Comparison of ENCODE assay signal across 11 cellular contexts in genomic region chr16:2121853-2122252, GRCh38. TPM values are rescaled to one million over a fixed set of nuclear protein-coding genes. Genes with fewer than 3 reads are reported as not detected.
DNase-seq lines count a peak whose midpoint lies in the region; ATAC-seq and TF ChIP-seq lines count a peak whose summit lies in the region.
"Had no signal": no experiment of that assay in that cellular context is flagged by ENCODE, and none has a peak within 500 bp of the region (broad histone marks: within the 10 kb centered on the region; RNA-seq: fewer than 3 reads in every experiment).

No MANE protein-coding gene starts in this region.

- H3K36me3 Mint-ChIP-seq in MCF 10A (ENCODE audit: insufficient read depth, unreplicated experiment) (peaks cover 7% of the 10 kb centered on the region), mesothelial cell of epicardium (no peaks in the 10 kb centered on the region)
- no peaks in the 10 kb centered on the region for H3K36me3 Mint-ChIP-seq in activated CD4-positive, alpha-beta memory T cell treated with anti-CD3 and anti-CD28 coated beads for 36 hours
- H3K36me3 Mint-ChIP-seq: immature natural killer cell had no signal

- TF ChIP-seq CTCF in MCF 10A (IDR thresholded peaks at IDR 0.05; ENCODE audit: unreplicated experiment), result no peak
- no peak for TF ChIP-seq CTCF in gastrocnemius medialis (IDR thresholded peaks at IDR 0.05 in 4 of 5, conservative IDR thresholded peaks at IDR 0.05 in 1 of 5)
- TF ChIP-seq CTCF in mesothelial cell of epicardium (IDR thresholded peaks at IDR 0.05; ENCODE audit: unreplicated experiment), result no peak

- H3K27ac ChIP-seq in gastrocnemius medialis, result peak overlapping the region; percentile 98 to 100 (median 98)

- H3K4me1 ChIP-seq in gastrocnemius medialis, result peaks cover 70 to 89% of the 10 kb centered on the region in 2 donors

- H3K36me3 ChIP-seq in gastrocnemius medialis, result no peaks in the 10 kb centered on the region

- TF ChIP-seq POLR2A in gastrocnemius medialis (IDR thresholded peaks at IDR 0.05), result no peak

- H3K9me3 Mint-ChIP-seq in MCF 10A (ENCODE audit: unreplicated experiment) (no peaks in the 10 kb centered on the region), mesothelial cell of epicardium (no peaks in the 10 kb centered on the region)
- no peaks in the 10 kb centered on the region for H3K9me3 Mint-ChIP-seq in activated CD4-positive, alpha-beta memory T cell treated with anti-CD3 and anti-CD28 coated beads for 36 hours
- H3K9me3 Mint-ChIP-seq: activated T-helper 1 cell treated with anti-CD3 and anti-CD28 coated beads, Interleukin-12 subunit alpha, Interleukin-12 subunit beta, Interleukin-2, Interleukin-4 antibody, amounts not matched to agents 30 ng/mL and 10 ng/mL and 1 ng/mL, durations not matched to agents 14 hours and 24 hours and 36 hours; immature natural killer cell had no signal

- ATAC-seq in gastrocnemius medialis, result peak; percentile 34 to 49
- no peak for ATAC-seq in GM18867 (IDR thresholded peaks at IDR 0.05; ENCODE audit: unreplicated experiment)

- peaks cover 20% of the 10 kb centered on the region for H3K4me1 Mint-ChIP-seq in MCF 10A (ENCODE audit: insufficient read depth, unreplicated experiment)
- peaks cover 2% of the 10 kb centered on the region for H3K4me1 Mint-ChIP-seq in activated CD4-positive, alpha-beta memory T cell treated with anti-CD3 and anti-CD28 coated beads for 36 hours (ENCODE audit: low read depth)
- H3K4me1 Mint-ChIP-seq in mesothelial cell of epicardium, result peaks cover 13% of the 10 kb centered on the region

- CTCF ChIA-PET in MCF 10A (lab: Yijun Ruan, JAX), result interaction anchor here (0.6 to 4.1 kb wide), 17 partner anchors 15 to 180 kb away, joined by 3 to 41 read pairs (median 4); partner anchors contain the start of gene PGP
- CTCF ChIA-PET in activated CD4-positive, alpha-beta memory T cell treated with anti-CD3 and anti-CD28 coated beads for 36 hours (lab: Charles Lee), result interaction anchor here (0.8 to 1.5 kb wide), 3 partner anchors 18 to 35 kb away, joined by 3 to 4 read pairs (median 3); no protein-coding TSS in a partner anchor

- intact Hi-C loops in MCF 10A (cut with micrococcal nuclease) (loop anchor here (1.0 kb wide), 1 partner anchor 18 kb away; no protein-coding TSS in a partner anchor), gastrocnemius medialis (cut with DNase I; ENCODE audit: low total_unique reads) (loop anchor here (1.0 to 2.0 kb wide), 2 partner anchors 18 to 27 kb away; partner anchors contain the start of gene RAB26)
- intact Hi-C loops in activated CD4-positive, alpha-beta memory T cell treated with anti-CD3 and anti-CD28 coated beads for 36 hours (cut with micrococcal nuclease), result no loop called here

- no peak overlapping the region for H3K27ac Mint-ChIP-seq in MCF 10A (ENCODE audit: low read depth, unreplicated experiment)
- no peak overlapping the region for H3K27ac Mint-ChIP-seq in activated CD4-positive, alpha-beta memory T cell treated with anti-CD3 and anti-CD28 coated beads for 36 hours
- no peak overlapping the region for H3K27ac Mint-ChIP-seq in mesothelial cell of epicardium

- peak overlapping the region in 3 of 4 donors; percentile 13 to 48 (median 40) for H3K4me3 ChIP-seq in gastrocnemius medialis

- in situ Hi-C loops in gastrocnemius medialis (cut with MboI; ENCODE audit: low sequenced_read_pairs in 4 of 4), result no loop called here

- DNase-seq in GM03348 (ENCODE audit: low spot score) (peak; percentile 22), MCF 10A (ENCODE audit: unreplicated experiment) (no peak), iPS-NIHi11 (ENCODE audit: low spot score) (peak; percentile 3), gastrocnemius medialis (peak; percentile 50 to 82), DMS79 treated with DMSO at 0.1 percent for 48 hours (lab: John Stamatoyannopoulos, UW) (no peak), mesothelial cell of epicardium (ENCODE audit: low spot score in 2 of 2, unreplicated experiment in 2 of 2) (no peak)
- DNase-seq in activated CD4-positive, alpha-beta memory T cell treated with anti-CD3 and anti-CD28 coated beads for 36 hours, result no peak
- DNase-seq: activated CD4-positive, alpha-beta T cell treated with anti-CD3 and anti-CD28 coated beads for 1 hour; immature natural killer cell had no signal

- H3K9me3 ChIP-seq in gastrocnemius medialis, result no peaks in the 10 kb centered on the region

- no peaks in the 10 kb centered on the region for H3K27me3 Mint-ChIP-seq in MCF 10A (ENCODE audit: insufficient read depth, unreplicated experiment)
- no peaks in the 10 kb centered on the region for H3K27me3 Mint-ChIP-seq in activated CD4-positive, alpha-beta memory T cell treated with anti-CD3 and anti-CD28 coated beads for 36 hours
- H3K27me3 Mint-ChIP-seq in mesothelial cell of epicardium (ENCODE audit: low read depth), result no peaks in the 10 kb centered on the region

- H3K4me3 Mint-ChIP-seq in MCF 10A (ENCODE audit: unreplicated experiment), result peak overlapping the region; percentile 47
- no peak overlapping the region for H3K4me3 Mint-ChIP-seq in activated CD4-positive, alpha-beta memory T cell treated with anti-CD3 and anti-CD28 coated beads for 36 hours
- no peak overlapping the region for H3K4me3 Mint-ChIP-seq in mesothelial cell of epicardium
- H3K4me3 Mint-ChIP-seq: activated T-helper 1 cell treated with anti-CD3 and anti-CD28 coated beads, Interleukin-12 subunit alpha, Interleukin-12 subunit beta, Interleukin-2, Interleukin-4 antibody, amounts not matched to agents 30 ng/mL and 10 ng/mL and 1 ng/mL, durations not matched to agents 14 hours and 24 hours and 36 hours; immature natural killer cell had no signal

- BruUV-seq in MCF 10A (replicated peaks; lab: Mats Ljungman, UMichigan), result no TSS peak

- POLR2A ChIA-PET in MCF 10A (lab: Yijun Ruan, JAX), result interaction anchor here (0.6 to 2.3 kb wide), 7 partner anchors 18 to 90 kb away, joined by 3 to 13 read pairs (median 4); partner anchors contain the start of gene TRAF7
- POLR2A ChIA-PET in activated CD4-positive, alpha-beta memory T cell treated with anti-CD3 and anti-CD28 coated beads for 36 hours (lab: Charles Lee), result interaction anchor here (0.8 kb wide), 1 partner anchor 33 kb away, joined by 5 read pairs; the partner anchor contains the start of gene TRAF7

- no peaks in the 10 kb centered on the region for H3K27me3 ChIP-seq in gastrocnemius medialis

RNA-seq across cellular contexts. Expression of gene PKD1, which starts 13.8 kb away (rescaled TPM):
- total RNA-seq in MCF 10A (2022) (159 and 187 TPM in 2 replicates), gastrocnemius medialis (100 to 1,000 TPM; 168 to 376 (median 339) TPM), mesothelial cell of epicardium (173 to 183 TPM (median 175 TPM) in 3 replicates)
- 10 to 100 TPM; 56.7 to 59.4 TPM for total RNA-seq in activated CD4-positive, alpha-beta memory T cell treated with anti-CD3 and anti-CD28 coated beads for 36 hours

RNA-seq across cellular contexts. Expression of gene RAB26, which starts 26.6 kb away (rescaled TPM):
- total RNA-seq in MCF 10A (2022) (0.81 and 1.0 TPM in 2 replicates), gastrocnemius medialis (1 to 10 TPM in 2 of 4 donors, not detected in 2; 1.3 to 4.2 TPM), mesothelial cell of epicardium (1.1 to 1.5 TPM (median 1.3 TPM) in 3 replicates)
- under 1 TPM in 1 of 2 experiments, not detected in 1; 0.33 TPM for total RNA-seq in activated CD4-positive, alpha-beta memory T cell treated with anti-CD3 and anti-CD28 coated beads for 36 hours

RNA-seq across cellular contexts. Expression of gene TRAF7, which starts 33.7 kb away (rescaled TPM):
- 87.4 and 98.6 TPM in 2 replicates for total RNA-seq in MCF 10A (2022)
- total RNA-seq in gastrocnemius medialis, result 10 to 100 TPM; 39.5 to 71.4 (median 55.9) TPM
- 10 to 100 TPM; 77.1 to 80.3 TPM for total RNA-seq in activated CD4-positive, alpha-beta memory T cell treated with anti-CD3 and anti-CD28 coated beads for 36 hours
- total RNA-seq in mesothelial cell of epicardium, result 63.1 to 68.5 TPM (median 66.1 TPM) in 3 replicates

Comparison
In these comparisons a context has a peak if more than half of its experiments do, and no peak if none do; other contexts are left out.
1. DNase-seq: peak in GM03348 (single experiment), iPS-NIHi11 (single experiment) and gastrocnemius medialis (2 of 2); none in MCF 10A (single experiment), DMS79 treated with DMSO at 0.1 percent for 48 hours (single experiment), activated CD4-positive, alpha-beta memory T cell treated with anti-CD3 and anti-CD28 coated beads for 36 hours (single experiment) and mesothelial cell of epicardium (0 of 2).